19 cellular contexts compared by ENCODE assay signal in the genomic region with DNA sequence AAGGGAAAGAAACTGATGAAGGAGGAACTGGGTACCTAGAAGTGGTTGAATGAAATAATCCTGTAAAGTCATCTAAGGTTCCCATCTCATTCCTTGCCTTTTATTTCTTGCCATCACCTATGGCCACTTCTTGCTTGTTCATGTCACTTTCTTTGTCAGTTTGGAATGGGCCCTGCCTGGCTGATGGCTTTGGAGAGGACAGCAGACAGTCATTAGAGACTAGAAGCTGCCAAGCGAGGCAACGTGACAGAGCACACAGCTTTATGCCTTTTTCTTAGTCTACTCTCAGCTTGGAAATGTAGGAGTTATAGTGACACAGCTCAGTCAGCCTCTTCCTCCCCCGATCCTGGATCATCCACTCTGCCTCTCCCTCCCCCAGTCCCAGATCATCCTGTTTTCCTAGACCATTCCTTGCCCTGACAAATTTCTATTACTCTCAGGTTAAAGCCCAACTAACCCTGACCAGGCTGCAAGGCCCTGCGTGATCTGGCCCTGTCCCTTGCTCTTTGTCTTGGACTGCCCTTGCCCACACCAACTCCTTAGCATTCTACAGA. TPM values are rescaled to one million over a fixed set of nuclear protein-coding genes. Genes with fewer than 3 reads are reported as not detected.
DNase-seq lines count a peak whose midpoint lies in the region; TF ChIP-seq lines count a peak whose summit lies in the region.
"Had no signal": no experiment of that assay in that cellular context is flagged by ENCODE, and none has a peak within 500 bp of the region (broad histone marks: within the 10 kb centered on the region; RNA-seq: fewer than 3 reads in every experiment).

No MANE protein-coding gene starts in this region.

- H3K27me3 ChIP-seq in esophagus muscularis mucosa = no peaks in the 10 kb centered on the region
- H3K27me3 ChIP-seq in trophoblast cell (ENCODE audit: insufficient read depth, low read length) = no peaks in the 10 kb centered on the region
- no peaks in the 10 kb centered on the region for H3K27me3 ChIP-seq in WERI-Rb-1 (ENCODE audit: insufficient read depth, low read depth, severe bottlenecking)
- H3K27me3 ChIP-seq: gastrocnemius medialis, MG63 had no signal

- H3K4me3 ChIP-seq in esophagus muscularis mucosa = no peak overlapping the region
- no peak overlapping the region for H3K4me3 ChIP-seq in trophoblast cell (ENCODE audit: low read depth, low read length)
- no peak overlapping the region for H3K4me3 ChIP-seq in WERI-Rb-1 (ENCODE audit: low read depth, low read length)
- H3K4me3 ChIP-seq: gastrocnemius medialis, MG63, psoas muscle had no signal

- no peak overlapping the region for H3K9ac ChIP-seq in trophoblast cell (ENCODE audit: low read length)

- H3K23ac ChIP-seq in trophoblast cell (ENCODE audit: low read length) = no peak overlapping the region

- H3K36me3 ChIP-seq in esophagus muscularis mucosa (no peaks in the 10 kb centered on the region), trophoblast cell (ENCODE audit: control insufficient read depth in 1 of 2, insufficient read depth in 2 of 2, low read length in 2 of 2) (no peaks in the 10 kb centered on the region), WERI-Rb-1 (no peaks in the 10 kb centered on the region)
- H3K36me3 ChIP-seq: gastrocnemius medialis, MG63 had no signal

- no peak overlapping the region for H2BK5ac ChIP-seq in trophoblast cell (ENCODE audit: low read depth, low read length, poor library complexity)

- intact Hi-C loops in CD14-positive monocyte (cut with micrococcal nuclease) (loop anchor here in 1 of 2 donors (5.0 kb wide), 1 partner anchor 36 kb away; no protein-coding TSS in a partner anchor), esophagus muscularis mucosa (cut with DNase I) (no loop called here)

- WGBS in esophagus muscularis mucosa = 85% methylated on average over 4 of the region's 4 CpGs
- no CpG with 5 or more reads among the region's 4 CpGs for WGBS in trophoblast cell (ENCODE audit: extremely low coverage, insufficient coverage, insufficient read length)

- H2BK12ac ChIP-seq in trophoblast cell (ENCODE audit: low read length) = peak overlapping the region; percentile 36

- H4K8ac ChIP-seq in trophoblast cell (ENCODE audit: low read depth, low read length) = no peak overlapping the region

- H4K91ac ChIP-seq in trophoblast cell (ENCODE audit: low read depth, low read length) = no peak overlapping the region

- peak overlapping the region; percentile 73 for H2AK5ac ChIP-seq in trophoblast cell (ENCODE audit: low read length)

- H3K4me1 ChIP-seq in esophagus muscularis mucosa = peaks cover 72 to 99% (median 94%) of the 10 kb centered on the region in 4 donors
- peaks cover 13 to 16% of the 10 kb centered on the region in 2 experiments for H3K4me1 ChIP-seq in trophoblast cell (ENCODE audit: control insufficient read depth in 1 of 2, insufficient read depth in 2 of 2, low read length in 2 of 2)
- H3K4me1 ChIP-seq: Caco-2 had no signal

- peaks cover 7% of the 10 kb centered on the region for H3K79me2 ChIP-seq in trophoblast cell (ENCODE audit: control insufficient read depth, insufficient read depth, low read length, poor library complexity)

- peak overlapping the region; percentile 66 for H3K14ac ChIP-seq in trophoblast cell (ENCODE audit: low read length)

- TF ChIP-seq CTCF in CD14-positive monocyte (IDR thresholded peaks at IDR 0.05) = no peak
- no peak for TF ChIP-seq CTCF in esophagus muscularis mucosa (IDR thresholded peaks at IDR 0.05)
- no peak for TF ChIP-seq CTCF in WERI-Rb-1 (IDR thresholded peaks at IDR 0.05; ENCODE audit: low read depth, low read length)

- no peak overlapping the region for H4K12ac ChIP-seq in trophoblast cell (ENCODE audit: low read depth, low read length)

- no peaks in the 10 kb centered on the region for H3K9me3 ChIP-seq in esophagus muscularis mucosa
- no peaks in the 10 kb centered on the region for H3K9me3 ChIP-seq in trophoblast cell (ENCODE audit: insufficient read depth, low read depth, low read length)
- H3K9me3 ChIP-seq in WERI-Rb-1 (ENCODE audit: severe bottlenecking) = no peaks in the 10 kb centered on the region
- H3K9me3 ChIP-seq: Caco-2, gastrocnemius medialis, MG63, psoas muscle had no signal

- H3K36me3 Mint-ChIP-seq in CD14-positive monocyte (peaks cover 21 to 28% of the 10 kb centered on the region in 2 donors), IgD-negative memory B cell (no peaks in the 10 kb centered on the region)

- H3K27ac ChIP-seq in esophagus muscularis mucosa (replicated peaks in 1 of 4) (peak overlapping the region; percentile 5 to 71 (median 20)), trophoblast cell (ENCODE audit: low read depth, low read length) (no peak overlapping the region), WERI-Rb-1 (no peak overlapping the region)
- H3K27ac ChIP-seq: gastrocnemius medialis, psoas muscle had no signal

- peak overlapping the region; percentile 73 for H3K18ac ChIP-seq in trophoblast cell (ENCODE audit: low read length)

- TF ChIP-seq POLR2A in esophagus muscularis mucosa (IDR thresholded peaks at IDR 0.05; ENCODE audit: low read depth) = no peak

- H3K27me3 Mint-ChIP-seq in CD14-positive monocyte (ENCODE audit: low read depth in 3 of 3) (no peaks in the 10 kb centered on the region), IgD-negative memory B cell (no peaks in the 10 kb centered on the region)
- H3K27me3 Mint-ChIP-seq: naive B cell; stimulated activated naive CD8-positive, alpha-beta T cell treated with anti-CD3 and anti-CD28 coated beads, Interleukin-15, amount 100 ng/mL, for 72 hours had no signal

- no peak overlapping the region for H3K4me3 Mint-ChIP-seq in CD14-positive monocyte
- H3K4me3 Mint-ChIP-seq in IgD-negative memory B cell = peak overlapping the region in 1 of 4 donors; percentile 30
- H3K4me3 Mint-ChIP-seq: activated naive CD4-positive, alpha-beta T cell treated with anti-CD3 and anti-CD28 coated beads for 36 hours; naive B cell; stimulated activated naive CD8-positive, alpha-beta T cell treated with anti-CD3 and anti-CD28 coated beads, Interleukin-15, amount 100 ng/mL, for 72 hours had no signal

- H2BK120ac ChIP-seq in trophoblast cell (ENCODE audit: insufficient read depth, low read length, poor library complexity) = no peak overlapping the region

- H2AFZ ChIP-seq in trophoblast cell (ENCODE audit: insufficient read depth, low read length, poor library complexity) = peak overlapping the region; percentile 56

- DNase-seq in CD14-positive monocyte (ENCODE audit: low spot score) = no peak
- DNase-seq in esophagus muscularis mucosa (ENCODE audit: extremely low spot score) = no peak
- no peak for DNase-seq in trophoblast cell
- no peak for DNase-seq in T1000 (lab: John Stamatoyannopoulos, UW)
- DNase-seq in WERI-Rb-1 = no peak
- DNase-seq in stimulated activated CD8-positive, alpha-beta memory T cell treated with anti-CD3 and anti-CD28 coated beads, Interleukin-4, amount 100 ng/mL, for 48 hours = no peak
- DNase-seq in NOMO-1 (lab: John Stamatoyannopoulos, UW; ENCODE audit: unreplicated experiment in 2 of 2) = no peak
- DNase-seq: activated CD4-positive, alpha-beta T cell treated with anti-CD3 and anti-CD28 coated beads for 48 hours; activated naive CD4-positive, alpha-beta T cell treated with anti-CD3 and anti-CD28 coated beads for 36 hours; Caco-2; cortex of kidney; gastrocnemius medialis; MG63; naive B cell; NCI-H2029 treated with DMSO at 0.1 percent for 48 hours; NCI-H510A treated with DMSO at 0.1 percent for 48 hours; psoas muscle; stimulated activated naive CD8-positive, alpha-beta T cell treated with anti-CD3 and anti-CD28 coated beads, Interleukin-15, amount 100 ng/mL, for 72 hours had no signal

- no peak overlapping the region for H3K4me2 ChIP-seq in trophoblast cell (ENCODE audit: low read length)

- H3K4ac ChIP-seq in trophoblast cell (ENCODE audit: low read depth, low read length) = no peak overlapping the region

- no peak for TF ChIP-seq EP300 in esophagus muscularis mucosa (IDR thresholded peaks at IDR 0.05)

- H3K9me3 Mint-ChIP-seq in CD14-positive monocyte = no peaks in the 10 kb centered on the region
- H3K9me3 Mint-ChIP-seq in IgD-negative memory B cell = no peaks in the 10 kb centered on the region
- H3K9me3 Mint-ChIP-seq: activated naive CD4-positive, alpha-beta T cell treated with anti-CD3 and anti-CD28 coated beads for 36 hours; naive B cell; stimulated activated naive CD8-positive, alpha-beta T cell treated with anti-CD3 and anti-CD28 coated beads, Interleukin-15, amount 100 ng/mL, for 72 hours had no signal

- H3K79me1 ChIP-seq in trophoblast cell (ENCODE audit: low read length) = no peaks in the 10 kb centered on the region

- H3K27ac Mint-ChIP-seq in CD14-positive monocyte = peak overlapping the region in 5 of 7 donors; percentile 46 to 77 (median 58)
- peak overlapping the region in 2 of 3 donors; percentile 64 to 88 for H3K27ac Mint-ChIP-seq in IgD-negative memory B cell
- H3K27ac Mint-ChIP-seq: activated naive CD4-positive, alpha-beta T cell treated with anti-CD3 and anti-CD28 coated beads for 36 hours had no signal

- H3K4me1 Mint-ChIP-seq in CD14-positive monocyte = peaks cover 81% of the 10 kb centered on the region
- peaks cover 41 to 72% (median 64%) of the 10 kb centered on the region in 3 donors for H3K4me1 Mint-ChIP-seq in IgD-negative memory B cell

RNA-seq across cellular contexts. Expression of gene ETV6, which starts 26.6 kb away (rescaled TPM):
- polyA plus RNA-seq in CD14-positive monocyte (10 to 100 TPM in 1 of 2 donors, 1 to 10 TPM in 1; 6.8 to 11.7 TPM), IgD-negative memory B cell (9.8 TPM)
- total RNA-seq in esophagus muscularis mucosa = 10 to 100 TPM; 22.4 to 29.6 (median 25.3) TPM
- polyA plus RNA-seq in trophoblast cell (2013) = 8.4 and 9.1 TPM in 2 replicates

Comparison
In these comparisons a context has a peak if more than half of its experiments do, and no peak if none do; other contexts are left out.
1. H3K27ac ChIP-seq: peak in esophagus muscularis mucosa (4 of 4); none in trophoblast cell (single experiment) and WERI-Rb-1 (single experiment).